In the genomic region with DNA sequence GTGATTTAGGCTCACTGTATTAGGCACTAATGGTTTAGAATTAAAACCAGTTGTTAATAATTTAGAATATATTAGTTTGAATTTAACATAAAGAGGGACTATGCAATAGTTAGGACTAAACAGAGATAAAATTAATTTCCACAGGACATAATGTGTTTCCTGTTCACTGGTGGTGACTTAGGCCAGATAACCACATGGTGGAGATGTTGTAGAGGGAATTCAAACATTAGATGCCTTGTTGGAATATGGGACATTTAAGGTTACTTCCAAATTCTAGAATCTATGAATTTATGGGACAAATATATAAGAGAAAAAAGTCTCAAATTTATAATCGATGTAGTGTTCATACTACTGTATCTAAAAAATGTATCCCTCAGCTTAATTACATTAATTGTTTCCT, we compare ENCODE assay signal across 12 cellular contexts.
DNase-seq lines count a peak whose midpoint lies in the region; ATAC-seq and TF ChIP-seq lines count a peak whose summit lies in the region.
"Had no signal": no experiment of that assay in that cellular context is flagged by ENCODE, and none has a peak within 500 bp of the region (broad histone marks: within the 10 kb centered on the region; RNA-seq: fewer than 3 reads in every experiment).

No MANE protein-coding gene starts in this region.

- H3K27ac ChIP-seq in SK-N-SH (ENCODE audit: low read depth in 2 of 2, low read length in 1 of 2), result no peak overlapping the region
- no peak overlapping the region for H3K27ac ChIP-seq in ascending aorta
- no peak overlapping the region for H3K27ac ChIP-seq in lower lobe of right lung
- H3K27ac ChIP-seq: thyroid gland had no signal

- no peak overlapping the region for H3K4me3 ChIP-seq in SK-N-SH (ENCODE audit: low read depth in 2 of 2, low read length in 1 of 2)
- no peak overlapping the region for H3K4me3 ChIP-seq in ascending aorta
- H3K4me3 ChIP-seq in lower lobe of right lung, result no peak overlapping the region
- H3K4me3 ChIP-seq: thyroid gland had no signal

- WGBS in SK-N-SH (ENCODE audit: low lambda C conversion rate), result 27% methylated on average over 1 of the region's 1 CpG

- no peak for ATAC-seq in lower lobe of right lung
- ATAC-seq: activated CD4-positive, CD25-positive, alpha-beta regulatory T cell treated with anti-CD3 and anti-CD28 coated beads, Interleukin-2, amount 50 U/mL, for 24 hours had no signal

- intact Hi-C loops in ascending aorta (cut with DNase I), result no loop called here
- intact Hi-C loops in lower lobe of right lung (cut with DNase I), result no loop called here

- no peak overlapping the region for H2AFZ ChIP-seq in SK-N-SH (ENCODE audit: low read depth)

- peak; percentile 68 for TF ChIP-seq CTCF in SK-N-SH (IDR thresholded peaks at IDR 0.05)
- TF ChIP-seq CTCF in ascending aorta (IDR thresholded peaks at IDR 0.05), result no peak
- TF ChIP-seq CTCF in lower lobe of right lung (IDR thresholded peaks at IDR 0.05), result no peak

- POLR2A ChIA-PET in SK-N-SH (lab: Yijun Ruan, JAX), result no interaction called here

- TF ChIP-seq EP300 in SK-N-SH (IDR thresholded peaks at IDR 0.05; ENCODE audit: borderline replicate concordance in 1 of 2, low read depth in 1 of 2, low read length in 1 of 2), result no peak

- CTCF ChIA-PET in SK-N-SH (lab: Yijun Ruan, JAX), result interaction anchor here (0.5 to 2.3 kb wide), 10 partner anchors 121 to 1972 kb away, joined by 3 to 7 read pairs (median 4); no protein-coding TSS in a partner anchor

- no peaks in the 10 kb centered on the region for H3K36me3 ChIP-seq in SK-N-SH (replicated peaks in 1 of 2; ENCODE audit: control insufficient read depth in 1 of 2, insufficient read depth in 2 of 2, low read length in 1 of 2)
- H3K36me3 ChIP-seq in ascending aorta, result no peaks in the 10 kb centered on the region
- no peaks in the 10 kb centered on the region for H3K36me3 ChIP-seq in lower lobe of right lung
- H3K36me3 ChIP-seq: thyroid gland had no signal

- H3K27me3 ChIP-seq in SK-N-SH (ENCODE audit: insufficient read depth) (no peaks in the 10 kb centered on the region), ascending aorta (no peaks in the 10 kb centered on the region), lower lobe of right lung (ENCODE audit: low read depth) (no peaks in the 10 kb centered on the region)
- H3K27me3 ChIP-seq: thyroid gland had no signal

- H3K9me3 ChIP-seq in SK-N-SH, result no peaks in the 10 kb centered on the region
- no peaks in the 10 kb centered on the region for H3K9me3 ChIP-seq in ascending aorta
- H3K9me3 ChIP-seq in lower lobe of right lung, result no peaks in the 10 kb centered on the region
- H3K9me3 ChIP-seq: thyroid gland had no signal

- no peaks in the 10 kb centered on the region; a peak in 1 of 4 replicates for H3K4me1 ChIP-seq in SK-N-SH (ENCODE audit: control insufficient read depth in 1 of 2, insufficient read depth in 2 of 2, low read depth in 1 of 2, low read length in 1 of 2)
- no peaks in the 10 kb centered on the region for H3K4me1 ChIP-seq in ascending aorta
- no peaks in the 10 kb centered on the region for H3K4me1 ChIP-seq in lower lobe of right lung
- H3K4me1 ChIP-seq: thyroid gland had no signal

- H4K20me1 ChIP-seq in SK-N-SH (ENCODE audit: insufficient read depth), result no peaks in the 10 kb centered on the region

- no peak overlapping the region for H3K4me2 ChIP-seq in SK-N-SH

- no peaks in the 10 kb centered on the region; the same call in 1 of the 2 replicates for H3K9me2 ChIP-seq in SK-N-SH

- no peaks in the 10 kb centered on the region for H3K79me2 ChIP-seq in SK-N-SH (ENCODE audit: insufficient read depth)

- peak; percentile 87 for TF ChIP-seq RAD21 in SK-N-SH (IDR thresholded peaks at IDR 0.05; ENCODE audit: low read length)

- H3K9ac ChIP-seq in SK-N-SH, result no peak overlapping the region

- DNase-seq in DMS 273 treated with DMSO at 0.1 percent for 48 hours (lab: John Stamatoyannopoulos, UW) (peak; percentile 59), NCI-H1105 (lab: John Stamatoyannopoulos, UW) (peak; percentile 5), SK-N-SH (peak; percentile 34), iris pigment epithelial cell (ENCODE audit: low read depth) (peak; percentile 16), HCEC 1CT (no peak), ascending aorta (ENCODE audit: low spot score in 2 of 2) (no peak), lower lobe of right lung (no peak), NCI-H2029 treated with DMSO at 0.1 percent for 48 hours (lab: John Stamatoyannopoulos, UW) (no peak)
- DNase-seq: cortex of kidney, posterior cingulate gyrus, thyroid gland had no signal

- H3F3A ChIP-seq in SK-N-SH (replicated peaks; ENCODE audit: insufficient read depth), result no peaks in the 10 kb centered on the region

TF ChIP-seq in SK-N-SH, 30 proteins besides CTCF, POLR2A, EP300 and RAD21:
- TF ChIP-seq SMC3 (IDR thresholded peaks at IDR 0.05; ENCODE audit: low read depth, low read length) (peak; percentile 55), GABPA (IDR thresholded peaks at IDR 0.05; ENCODE audit: low read depth) (no peak)

Comparison
In these comparisons a context has a peak if more than half of its experiments do, and no peak if none do; other contexts are left out.
1. DNase-seq: peak in DMS 273 treated with DMSO at 0.1 percent for 48 hours (single experiment), NCI-H1105 (single experiment), SK-N-SH (single experiment) and iris pigment epithelial cell (single experiment); none in HCEC 1CT (single experiment), ascending aorta (0 of 2), lower lobe of right lung (single experiment) and NCI-H2029 treated with DMSO at 0.1 percent for 48 hours (single experiment).